ENCODE assay signal across 11 cellular contexts in the genomic region with DNA sequence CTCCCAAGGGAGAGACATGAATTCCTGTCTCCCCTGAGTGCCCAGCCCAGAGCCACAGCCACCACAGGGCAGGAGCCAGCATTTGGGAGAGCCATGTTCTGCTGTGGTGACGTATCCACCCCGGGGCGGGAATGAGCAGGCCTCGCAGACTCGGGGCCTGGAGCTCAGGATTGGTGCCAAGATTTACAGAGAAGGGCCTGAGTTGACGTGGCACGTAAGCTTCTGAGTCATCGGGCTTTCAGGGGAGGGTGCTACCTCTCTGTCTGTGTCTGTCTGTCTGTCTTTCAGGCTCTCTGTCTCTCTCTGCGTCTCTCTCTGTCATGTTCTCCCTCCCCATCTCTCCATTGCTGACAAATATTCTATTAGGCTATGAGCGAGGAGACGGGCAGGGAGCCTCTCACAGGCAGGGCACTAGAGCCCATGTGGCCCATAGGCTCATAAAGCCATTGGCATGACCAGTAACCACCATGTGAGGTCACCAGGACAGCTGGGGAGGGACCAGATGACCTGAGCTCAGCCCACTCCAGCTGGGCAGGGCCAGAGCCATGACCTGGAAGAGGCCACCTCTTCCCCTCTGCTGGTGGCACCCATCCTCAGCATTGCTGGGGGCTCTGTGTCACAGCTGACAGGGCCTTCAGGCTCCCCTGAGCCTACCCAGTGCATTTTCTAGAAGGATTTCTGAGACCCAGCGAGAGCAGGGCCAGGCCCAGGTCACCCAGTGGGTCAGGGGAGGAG.
DNase-seq lines count a peak whose midpoint lies in the region; ATAC-seq, FAIRE-seq and TF ChIP-seq lines count a peak whose summit lies in the region.
"Had no signal": no experiment of that assay in that cellular context is flagged by ENCODE, and none has a peak within 500 bp of the region (broad histone marks: within the 10 kb centered on the region; RNA-seq: fewer than 3 reads in every experiment).

No MANE protein-coding gene starts in this region.

- no peaks in the 10 kb centered on the region for H3K9me3 Mint-ChIP-seq in activated CD4-positive, alpha-beta T cell treated with anti-CD3 and anti-CD28 coated beads for 36 hours (ENCODE audit: low read depth)
- H3K9me3 Mint-ChIP-seq: activated naive CD4-positive, alpha-beta T cell treated with anti-CD3 and anti-CD28 coated beads, Interleukin-2, amount 50 U/mL, for 24 hours had no signal

- H3K4me1 Mint-ChIP-seq in activated CD4-positive, alpha-beta T cell treated with anti-CD3 and anti-CD28 coated beads for 36 hours: no peaks in the 10 kb centered on the region
- H3K4me1 Mint-ChIP-seq: activated naive CD4-positive, alpha-beta T cell treated with anti-CD3 and anti-CD28 coated beads, Interleukin-2, amount 50 U/mL, for 24 hours had no signal

- H3K27me3 Mint-ChIP-seq in activated CD4-positive, alpha-beta T cell treated with anti-CD3 and anti-CD28 coated beads for 36 hours: no peaks in the 10 kb centered on the region
- H3K27me3 Mint-ChIP-seq: activated naive CD4-positive, alpha-beta T cell treated with anti-CD3 and anti-CD28 coated beads, Interleukin-2, amount 50 U/mL, for 24 hours had no signal

- H3K4me3 ChIP-seq in astrocyte of the spinal cord (ENCODE audit: low read depth, low read length): no peak overlapping the region
- no peak overlapping the region for H3K4me3 ChIP-seq in kidney (ENCODE audit: low read length in 2 of 2)
- no peak overlapping the region for H3K4me3 ChIP-seq in upper lobe of left lung
- H3K4me3 ChIP-seq: BLaER1 treated with 17β-estradiol and CSF1 and Interleukin-3, amounts not matched to agents 10 nM and 100 nM had no signal

- no peak for TF ChIP-seq EP300 in upper lobe of left lung (IDR thresholded peaks at IDR 0.05)

- H3K27ac Mint-ChIP-seq in activated CD4-positive, alpha-beta T cell treated with anti-CD3 and anti-CD28 coated beads for 36 hours: no peak overlapping the region
- H3K27ac Mint-ChIP-seq: activated naive CD4-positive, alpha-beta T cell treated with anti-CD3 and anti-CD28 coated beads, Interleukin-2, amount 50 U/mL, for 24 hours had no signal

- H3K36me3 Mint-ChIP-seq in activated CD4-positive, alpha-beta T cell treated with anti-CD3 and anti-CD28 coated beads for 36 hours (ENCODE audit: low read depth): no peaks in the 10 kb centered on the region
- H3K36me3 Mint-ChIP-seq: activated naive CD4-positive, alpha-beta T cell treated with anti-CD3 and anti-CD28 coated beads, Interleukin-2, amount 50 U/mL, for 24 hours had no signal

- CTCF ChIA-PET in activated CD4-positive, alpha-beta T cell treated with anti-CD3 and anti-CD28 coated beads for 36 hours (lab: Charles Lee): no interaction called here

- no peak overlapping the region for H3K4me3 Mint-ChIP-seq in activated CD4-positive, alpha-beta T cell treated with anti-CD3 and anti-CD28 coated beads for 36 hours
- H3K4me3 Mint-ChIP-seq: activated naive CD4-positive, alpha-beta T cell treated with anti-CD3 and anti-CD28 coated beads, Interleukin-2, amount 50 U/mL, for 24 hours had no signal

- peak; percentile 53 for DNase-seq in activated CD4-positive, alpha-beta T cell treated with anti-CD3 and anti-CD28 coated beads for 36 hours
- no peak for DNase-seq in activated CD4-positive, alpha-beta T cell treated with anti-CD3 and anti-CD28 coated beads, Interleukin-2, amount 50 U/mL, for 1 hour
- DNase-seq in astrocyte of the spinal cord (ENCODE audit: low read depth, low spot score) (peak; percentile 98), kidney (peak; percentile 95), upper lobe of left lung (peak; percentile 47 to 81), retina (no peak), GM12891 (ENCODE audit: insufficient read length, low spot score) (no peak)

- peak overlapping the region; percentile 62 to 78 for H3K27ac ChIP-seq in kidney (ENCODE audit: low read depth in 2 of 2, low read length in 2 of 2)
- H3K27ac ChIP-seq in upper lobe of left lung: peak overlapping the region in 3 of 4 donors; percentile 15 to 79 (median 65)
- H3K27ac ChIP-seq: BLaER1 treated with 17β-estradiol and CSF1 and Interleukin-3, amounts not matched to agents 10 nM and 100 nM; HL-60 had no signal

- FAIRE-seq in kidney (lab: Jason Lieb, UNC) (no peak), GM12891 (lab: Jason Lieb, UNC) (no peak)

- ATAC-seq in activated CD4-positive, alpha-beta T cell treated with anti-CD3 and anti-CD28 coated beads for 36 hours: peak; percentile 85
- peak; percentile 49 to 82 for ATAC-seq in upper lobe of left lung (ENCODE audit: low FRiP score in 2 of 2)
- no peak for ATAC-seq in HG03342 (IDR thresholded peaks at IDR 0.05; ENCODE audit: unreplicated experiment)

- peaks cover 13 to 22% of the 10 kb centered on the region in 2 donors for H3K4me1 ChIP-seq in kidney (ENCODE audit: control insufficient read depth in 1 of 2, insufficient read depth in 1 of 2, low read depth in 1 of 2, low read length in 2 of 2)
- H3K4me1 ChIP-seq in upper lobe of left lung: peaks cover 8 to 35% (median 27%) of the 10 kb centered on the region in 4 donors

- H3K27me3 ChIP-seq in upper lobe of left lung: no peaks in the 10 kb centered on the region
- H3K27me3 ChIP-seq: BLaER1 treated with 17β-estradiol and CSF1 and Interleukin-3, amounts not matched to agents 10 nM and 100 nM had no signal

- POLR2A ChIA-PET in activated CD4-positive, alpha-beta T cell treated with anti-CD3 and anti-CD28 coated beads for 36 hours (lab: Charles Lee): no interaction called here

- H3K9me3 ChIP-seq in kidney (ENCODE audit: control insufficient read depth in 1 of 2, low read length in 2 of 2): no peaks in the 10 kb centered on the region
- H3K9me3 ChIP-seq in upper lobe of left lung: no peaks in the 10 kb centered on the region
- H3K9me3 ChIP-seq: BLaER1 treated with 17β-estradiol and CSF1 and Interleukin-3, amounts not matched to agents 10 nM and 100 nM had no signal

- TF ChIP-seq POLR2A in upper lobe of left lung (IDR thresholded peaks at IDR 0.05) (no peak), GM12891 (IDR thresholded peaks at IDR 0.05; ENCODE audit: low read depth, low read length) (no peak)

- H3K9ac ChIP-seq in kidney (ENCODE audit: low read length in 2 of 2): peak overlapping the region in 1 of 2 donors; percentile 58
- H3K9ac ChIP-seq: BLaER1 treated with 17β-estradiol and CSF1 and Interleukin-3, amounts not matched to agents 10 nM and 100 nM had no signal

- 63 to 71% methylated on average over 7 to 12 of the region's 12 CpGs for WGBS in upper lobe of left lung, 2 donors

- intact Hi-C loops in activated CD4-positive, alpha-beta T cell treated with anti-CD3 and anti-CD28 coated beads for 36 hours (cut with DNase I, micrococcal nuclease): no loop called here
- intact Hi-C loops in kidney (cut with DNase I): no loop called here

- in situ Hi-C loops in astrocyte of the spinal cord (cut with HindIII; ENCODE audit: low sequenced_read_pairs): no loop called here

- TF ChIP-seq CTCF in astrocyte of the spinal cord (IDR thresholded peaks at IDR 0.05; ENCODE audit: low read depth, low read length) (no peak), kidney (IDR thresholded peaks at IDR 0.05; ENCODE audit: borderline replicate concordance, extremely low read depth, insufficient read depth) (no peak), upper lobe of left lung (IDR thresholded peaks at IDR 0.05) (no peak)

- H3K36me3 ChIP-seq in kidney (ENCODE audit: control insufficient read depth in 1 of 2, insufficient read depth in 2 of 2, low read length in 2 of 2) (no peaks in the 10 kb centered on the region), upper lobe of left lung (no peaks in the 10 kb centered on the region)
- H3K36me3 ChIP-seq: BLaER1 treated with 17β-estradiol and CSF1 and Interleukin-3, amounts not matched to agents 10 nM and 100 nM had no signal

TF ChIP-seq in GM12891, 5 proteins besides CTCF, POLR2A, EP300 and RAD21:
- TF ChIP-seq POLR2AphosphoS5 (IDR thresholded peaks at IDR 0.05; ENCODE audit: low read depth, low read length): no peak

Comparison
In these comparisons a context has a peak if more than half of its experiments do, and no peak if none do; other contexts are left out.
1. DNase-seq: peak in activated CD4-positive, alpha-beta T cell treated with anti-CD3 and anti-CD28 coated beads for 36 hours (single experiment), astrocyte of the spinal cord (single experiment), kidney (single experiment) and upper lobe of left lung (2 of 2); none in activated CD4-positive, alpha-beta T cell treated with anti-CD3 and anti-CD28 coated beads, Interleukin-2, amount 50 U/mL, for 1 hour (single experiment), retina (single experiment) and GM12891 (single experiment).